Comparison of ENCODE assay signal across 10 cellular contexts in genomic region chr10:29618341-29619171, GRCh38. TPM values are rescaled to one million over a fixed set of nuclear protein-coding genes. Genes with fewer than 3 reads are reported as not detected.
A peak's percentile ranks its signal among the peaks of the same experiment; 100 is the strongest.
DNase-seq lines count a peak whose midpoint lies in the region; ATAC-seq and TF ChIP-seq lines count a peak whose summit lies in the region.
"Had no signal": no experiment of that assay in that cellular context is flagged by ENCODE, and none has a peak within 500 bp of the region (broad histone marks: within the 10 kb centered on the region; RNA-seq: fewer than 3 reads in every experiment).

No MANE protein-coding gene starts in this region.

- no peaks in the 10 kb centered on the region for H3K27me3 ChIP-seq in SJCRH30
- no peaks in the 10 kb centered on the region for H3K27me3 ChIP-seq in neutrophil

- peak; percentile 53 for DNase-seq in Daoy (ENCODE audit: low read depth)
- peak; percentile 73 to 86 for DNase-seq in SJCRH30
- DNase-seq in foreskin fibroblast = peak; percentile 56 to 81
- no peak for DNase-seq in DMS79 treated with DMSO at 0.1 percent for 48 hours (lab: John Stamatoyannopoulos, UW)
- DNase-seq in hypothalamus (lab: John Stamatoyannopoulos, UW) = no peak
- DNase-seq: activated CD4-positive, alpha-beta memory T cell treated with anti-CD3 and anti-CD28 coated beads for 36 hours; naive thymus-derived CD4-positive, alpha-beta T cell had no signal

- H3K4me3 ChIP-seq in SJCRH30 (peak overlapping the region; percentile 52), foreskin fibroblast (ENCODE audit: low read depth in 1 of 2, low read length in 2 of 2) (no peak overlapping the region), neutrophil (ENCODE audit: low read depth in 1 of 2, low read length in 1 of 2) (no peak overlapping the region)

- peak overlapping the region; percentile 98 for H3K27ac ChIP-seq in SJCRH30
- peak overlapping the region; percentile 34 for H3K27ac ChIP-seq in neutrophil

- H3K9me3 ChIP-seq in SJCRH30 (replicated peaks) = no peaks in the 10 kb centered on the region
- H3K9me3 ChIP-seq in neutrophil = no peaks in the 10 kb centered on the region

- H3K4me1 ChIP-seq in SJCRH30 = peaks cover 32% of the 10 kb centered on the region
- H3K4me1 ChIP-seq in neutrophil (ENCODE audit: control insufficient read depth in 1 of 2, insufficient read depth in 1 of 2, low read depth in 1 of 2, low read length in 1 of 2) = peaks cover 21 to 28% of the 10 kb centered on the region in 2 experiments

- no peaks in the 10 kb centered on the region for H3K36me3 ChIP-seq in SJCRH30
- no peaks in the 10 kb centered on the region for H3K36me3 ChIP-seq in neutrophil

- ATAC-seq in activated CD4-positive, CD25-positive, alpha-beta regulatory T cell treated with anti-CD3 and anti-CD28 coated beads, Interleukin-2, amount 50 U/mL, for 24 hours = no peak
- ATAC-seq in HG03108 (IDR thresholded peaks at IDR 0.05; ENCODE audit: unreplicated experiment) = no peak
- ATAC-seq: naive thymus-derived CD4-positive, alpha-beta T cell had no signal

- TF ChIP-seq CTCF in foreskin fibroblast (IDR thresholded peaks at IDR 0.05; ENCODE audit: low read depth, low read length) = no peak
- TF ChIP-seq CTCF in neutrophil (IDR thresholded peaks at IDR 0.05) = no peak

RNA-seq across cellular contexts. Expression of gene SVIL, which starts 16.2 kb away (rescaled TPM):
- total RNA-seq in Daoy (2014; rRNA removed; shearing (Covaris generic)) = 15.3 and 22.9 TPM in 2 replicates
- 42.5 and 65.0 TPM in 2 replicates for total RNA-seq in SJCRH30 (2014; rRNA removed; shearing (Covaris generic))

Comparison
In these comparisons a context has a peak if more than half of its experiments do, and no peak if none do; other contexts are left out.
1. DNase-seq: peak in Daoy (single experiment), SJCRH30 (2 of 2) and foreskin fibroblast (2 of 2); none in DMS79 treated with DMSO at 0.1 percent for 48 hours (single experiment) and hypothalamus (0 of 51).